ENCODE assay signal across 15 cellular contexts in genomic region chr2:179749210-179749609, GRCh38.
DNase-seq lines count a peak whose midpoint lies in the region; ATAC-seq and TF ChIP-seq lines count a peak whose summit lies in the region.
"Had no signal": no experiment of that assay in that cellular context is flagged by ENCODE, and none has a peak within 500 bp of the region (broad histone marks: within the 10 kb centered on the region; RNA-seq: fewer than 3 reads in every experiment).

No MANE protein-coding gene starts in this region.

- DNase-seq in DMS 273 (lab: John Stamatoyannopoulos, UW; ENCODE audit: unreplicated experiment), result peak; percentile 29
- no peak for DNase-seq in DMS 273 treated with DMSO at 0.1 percent for 48 hours (lab: John Stamatoyannopoulos, UW)
- peak; percentile 66 for DNase-seq in MG63
- peak; percentile 43 for DNase-seq in choroid plexus epithelial cell (ENCODE audit: low read depth)
- peak; percentile 23 for DNase-seq in renal cortical epithelial cell (ENCODE audit: low read depth)
- no peak for DNase-seq in progenitor cell of endocrine pancreas (ENCODE audit: low spot score, unreplicated experiment)
- DNase-seq in SKM-1 treated with dmso at 0.1 percent for 144 hours (lab: John Stamatoyannopoulos, UW; ENCODE audit: unreplicated experiment), result no peak
- DNase-seq: 8988T; stimulated activated naive CD4-positive, alpha-beta T cell treated with Interleukin-2 at 50 U/mL for 16 hours; T-cell had no signal

- no peaks in the 10 kb centered on the region for H3K4me1 Mint-ChIP-seq in progenitor cell of endocrine pancreas (ENCODE audit: low read depth)
- H3K4me1 Mint-ChIP-seq: T-cell had no signal

- no peaks in the 10 kb centered on the region for H3K27me3 Mint-ChIP-seq in progenitor cell of endocrine pancreas

- H3K36me3 Mint-ChIP-seq in progenitor cell of endocrine pancreas (ENCODE audit: insufficient read depth), result no peaks in the 10 kb centered on the region
- H3K36me3 Mint-ChIP-seq: activated naive CD4-positive, alpha-beta T cell treated with anti-CD3 and anti-CD28 coated beads, Interleukin-2, amount 50 U/mL, for 72 hours; neural progenitor cell; T-cell had no signal

- no peaks in the 10 kb centered on the region for H3K36me3 ChIP-seq in MG63

- no peak for ATAC-seq in HG03457 (IDR thresholded peaks at IDR 0.05; ENCODE audit: unreplicated experiment)
- ATAC-seq: activated CD4-positive, CD25-positive, alpha-beta regulatory T cell treated with anti-CD3 and anti-CD28 coated beads, Interleukin-2, amount 50 U/mL, for 24 hours; activated naive CD4-positive, alpha-beta T cell treated with anti-CD3 and anti-CD28 coated beads, Interleukin-2, amount 50 U/mL, for 72 hours; T-cell had no signal

- TF ChIP-seq CTCF in choroid plexus epithelial cell (conservative IDR thresholded peaks at IDR 0.05; ENCODE audit: low read depth, low read length), result no peak
- no peak for TF ChIP-seq CTCF in progenitor cell of endocrine pancreas (IDR thresholded peaks at IDR 0.05; ENCODE audit: unreplicated experiment)

- H3K9me3 ChIP-seq in MG63, result no peaks in the 10 kb centered on the region

- H3K4me3 Mint-ChIP-seq in progenitor cell of endocrine pancreas (ENCODE audit: low read depth), result no peak overlapping the region
- H3K4me3 Mint-ChIP-seq: neural progenitor cell, T-cell had no signal

- no peak overlapping the region for H3K27ac Mint-ChIP-seq in progenitor cell of endocrine pancreas
- H3K27ac Mint-ChIP-seq: activated naive CD4-positive, alpha-beta T cell treated with anti-CD3 and anti-CD28 coated beads, Interleukin-2, amount 50 U/mL, for 72 hours; neural progenitor cell; T-cell had no signal

- H3K9me3 Mint-ChIP-seq in progenitor cell of endocrine pancreas (ENCODE audit: low read depth), result peaks cover 3% of the 10 kb centered on the region
- H3K9me3 Mint-ChIP-seq: activated naive CD4-positive, alpha-beta T cell treated with anti-CD3 and anti-CD28 coated beads, Interleukin-2, amount 50 U/mL, for 72 hours; T-cell had no signal

- H3K4me3 ChIP-seq in MG63 (no peak overlapping the region), choroid plexus epithelial cell (ENCODE audit: low read depth, low read length) (no peak overlapping the region)
- H3K4me3 ChIP-seq: lung, neural progenitor cell had no signal

- no peaks in the 10 kb centered on the region for H3K27me3 ChIP-seq in MG63
- H3K27me3 ChIP-seq: neural progenitor cell had no signal

Comparison
In these comparisons a context has a peak if more than half of its experiments do, and no peak if none do; other contexts are left out.
1. DNase-seq: peak in DMS 273 (single experiment), MG63 (single experiment), choroid plexus epithelial cell (single experiment) and renal cortical epithelial cell (single experiment); none in DMS 273 treated with DMSO at 0.1 percent for 48 hours (single experiment), progenitor cell of endocrine pancreas (single experiment) and SKM-1 treated with dmso at 0.1 percent for 144 hours (single experiment).